ENCODE assay signal across 17 cellular contexts in the genomic region with DNA sequence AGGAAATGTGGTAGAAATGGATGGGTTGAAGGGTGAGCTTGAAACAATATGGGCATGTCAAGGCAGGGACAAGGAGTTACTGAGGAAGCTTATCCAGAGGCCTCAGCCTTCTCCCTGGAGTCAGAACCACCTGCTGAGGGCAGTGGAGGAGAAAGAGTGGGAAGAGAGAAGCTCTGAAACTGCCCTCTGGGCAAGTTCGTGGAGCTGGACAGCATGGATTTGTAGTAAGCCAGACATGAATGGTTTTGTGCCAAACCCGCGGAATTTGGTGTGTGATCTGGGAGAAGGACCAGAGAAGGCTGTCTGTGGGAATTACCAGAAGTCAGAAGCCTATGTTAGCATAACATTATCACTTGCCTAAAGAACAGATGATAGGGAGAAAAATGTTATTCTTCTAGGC.
DNase-seq lines count a peak whose midpoint lies in the region; ATAC-seq, FAIRE-seq and TF ChIP-seq lines count a peak whose summit lies in the region.
"Had no signal": no experiment of that assay in that cellular context is flagged by ENCODE, and none has a peak within 500 bp of the region (broad histone marks: within the 10 kb centered on the region; RNA-seq: fewer than 3 reads in every experiment).

No MANE protein-coding gene starts in this region.

- no peaks in the 10 kb centered on the region for H4K20me1 ChIP-seq in astrocyte (ENCODE audit: insufficient read depth, low read length)

- H3K9me3 Mint-ChIP-seq in astrocyte (ENCODE audit: unreplicated experiment): no peaks in the 10 kb centered on the region
- peaks cover 0 to 1% (median 0%) of the 10 kb centered on the region in 6 donors for H3K9me3 Mint-ChIP-seq in immature natural killer cell

- WGBS in aorta, 2 donors: 9 to 10% methylated on average over 3 of the region's 3 CpGs

- H3K9me3 ChIP-seq in right atrium auricular region: no peaks in the 10 kb centered on the region
- no peaks in the 10 kb centered on the region for H3K9me3 ChIP-seq in astrocyte (ENCODE audit: insufficient read depth, low read depth, low read length)
- H3K9me3 ChIP-seq in aorta (ENCODE audit: control insufficient read depth, low read length): no peaks in the 10 kb centered on the region
- H3K9me3 ChIP-seq: adrenal gland, HAP-1, SJSA1, uterus had no signal

- peaks cover 0 to 15% of the 10 kb centered on the region in 2 donors for H3K4me1 ChIP-seq in right atrium auricular region
- H3K4me1 ChIP-seq in astrocyte (ENCODE audit: insufficient read depth, low read length): peaks cover 11% of the 10 kb centered on the region
- H3K4me1 ChIP-seq in aorta (ENCODE audit: control insufficient read depth in 1 of 2, insufficient read depth in 2 of 2, low read length in 2 of 2): peaks cover 0 to 5% of the 10 kb centered on the region in 2 donors
- H3K4me1 ChIP-seq: SJSA1 had no signal

- H3K27me3 ChIP-seq in right atrium auricular region (no peaks in the 10 kb centered on the region), astrocyte (ENCODE audit: insufficient read depth, low read length) (no peaks in the 10 kb centered on the region), aorta (ENCODE audit: control insufficient read depth in 1 of 2, insufficient read depth in 2 of 2, low read length in 1 of 2) (no peaks in the 10 kb centered on the region)
- H3K27me3 ChIP-seq: adrenal gland, SJSA1, uterus had no signal

- H2AFZ ChIP-seq in astrocyte (ENCODE audit: low read depth, low read length): no peak overlapping the region

- DNase-seq in left cardiac atrium (peak; percentile 28), right atrium auricular region (ENCODE audit: low spot score) (no peak), astrocyte (ENCODE audit: low read depth) (peak; percentile 88), islet precursor cell (peak; percentile 62), aorta (peak in 1 of 2 donors; percentile 67), immature natural killer cell (no peak)
- DNase-seq: DMS79 treated with DMSO at 0.1 percent for 48 hours; effector CD8-positive, alpha-beta T cell; head of caudate nucleus; NCI-H1417 treated with DMSO at 0.1 percent for 48 hours; NCI-H774 had no signal

- ATAC-seq in left cardiac atrium: peak; percentile 36 to 60
- peak; percentile 59 for ATAC-seq in aorta (ENCODE audit: low FRiP score)
- no peak for ATAC-seq in HG03159 (IDR thresholded peaks at IDR 0.05; ENCODE audit: unreplicated experiment)
- ATAC-seq in GM21529 (IDR thresholded peaks at IDR 0.05; ENCODE audit: unreplicated experiment): no peak

- FAIRE-seq in astrocyte (lab: Jason Lieb, UNC): no peak

- no peak overlapping the region for H3K4me3 ChIP-seq in right atrium auricular region
- no peak overlapping the region for H3K4me3 ChIP-seq in astrocyte (ENCODE audit: insufficient read depth, low read depth, low read length)
- H3K4me3 ChIP-seq in aorta (ENCODE audit: low read length in 2 of 2): no peak overlapping the region
- H3K4me3 ChIP-seq: HAP-1, SJSA1, uterus had no signal

- H3K4me2 ChIP-seq in astrocyte (ENCODE audit: low read length): peak overlapping the region; percentile 43

- H3K27ac ChIP-seq in right atrium auricular region (no peak overlapping the region), astrocyte (ENCODE audit: low read depth, low read length) (no peak overlapping the region), aorta (ENCODE audit: low read depth in 1 of 2, low read length in 2 of 2) (peak overlapping the region in 1 of 2 donors; percentile 47)
- H3K27ac ChIP-seq: SJSA1 had no signal

- H3K4me3 Mint-ChIP-seq in astrocyte (ENCODE audit: unreplicated experiment): no peak overlapping the region
- H3K4me3 Mint-ChIP-seq in immature natural killer cell: no peak overlapping the region

- TF ChIP-seq CTCF in right atrium auricular region (IDR thresholded peaks at IDR 0.05) (no peak), astrocyte (IDR thresholded peaks at IDR 0.05; ENCODE audit: insufficient read depth, low read depth, low read length) (no peak)

- no peaks in the 10 kb centered on the region for H3K27me3 Mint-ChIP-seq in astrocyte (ENCODE audit: low read depth, unreplicated experiment)
- H3K27me3 Mint-ChIP-seq in immature natural killer cell (ENCODE audit: low read depth in 3 of 3): peaks cover 0 to 6% (median 1%) of the 10 kb centered on the region in 3 donors

- no peaks in the 10 kb centered on the region for H3K79me2 ChIP-seq in astrocyte (ENCODE audit: insufficient read depth, low read length)

- H3K4me1 Mint-ChIP-seq in astrocyte (ENCODE audit: low read depth, unreplicated experiment): peaks cover 10% of the 10 kb centered on the region
- H3K4me1 Mint-ChIP-seq in immature natural killer cell: peaks cover 4 to 7% of the 10 kb centered on the region in 2 donors

- no peak overlapping the region for H3K27ac Mint-ChIP-seq in astrocyte (ENCODE audit: unreplicated experiment)
- no peak overlapping the region for H3K27ac Mint-ChIP-seq in immature natural killer cell

- no peak overlapping the region for H3K9ac ChIP-seq in astrocyte (ENCODE audit: low read length)

- H3K36me3 Mint-ChIP-seq in astrocyte (ENCODE audit: low read depth, unreplicated experiment) (no peaks in the 10 kb centered on the region), immature natural killer cell (no peaks in the 10 kb centered on the region)

- H3K36me3 ChIP-seq in right atrium auricular region (no peaks in the 10 kb centered on the region), astrocyte (ENCODE audit: insufficient read depth, low read length) (no peaks in the 10 kb centered on the region), aorta (ENCODE audit: control insufficient read depth in 1 of 2, insufficient read depth in 2 of 2, low read length in 1 of 2) (no peaks in the 10 kb centered on the region)
- H3K36me3 ChIP-seq: adrenal gland, HAP-1, SJSA1, uterus had no signal

- intact Hi-C loops in left cardiac atrium (cut with DNase I): loop anchor here in 1 of 2 donors (10.0 kb wide), 1 partner anchor 62 kb away; no protein-coding TSS in a partner anchor
- intact Hi-C loops in aorta (cut with DNase I): loop anchor here (5.0 kb wide), 2 partner anchors 41 to 336 kb away; partner anchors contain the start of gene CHST11 (in 1 of the 2)

Comparison
In these comparisons a context has a peak if more than half of its experiments do, and no peak if none do; other contexts are left out.
1. DNase-seq: peak in left cardiac atrium (single experiment), astrocyte (single experiment) and islet precursor cell (single experiment); none in right atrium auricular region (single experiment) and immature natural killer cell (0 of 3).
2. ATAC-seq: peak in left cardiac atrium (2 of 2) and aorta (single experiment); none in HG03159 (single experiment) and GM21529 (single experiment).